Comparison of ENCODE assay signal across 38 cellular contexts in the genomic region with DNA sequence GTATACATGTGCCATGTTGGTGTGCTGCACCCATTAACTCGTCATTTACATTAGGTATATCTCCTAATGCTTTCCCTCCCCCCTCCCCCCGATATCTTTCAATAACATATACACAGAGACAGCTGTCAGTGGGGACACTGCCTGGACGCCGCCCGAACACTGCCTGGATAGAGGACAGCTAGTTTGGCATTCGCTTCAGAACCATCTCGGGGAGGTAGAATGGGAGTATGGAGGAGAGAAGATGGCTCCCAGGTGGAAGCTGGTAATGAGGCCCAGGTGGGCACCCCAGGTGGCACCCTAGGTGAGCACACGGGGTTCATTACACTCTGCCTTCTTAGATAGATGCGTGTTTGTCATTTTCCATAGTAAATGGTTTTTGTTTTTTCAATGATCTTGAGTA. TPM values are rescaled to one million over a fixed set of nuclear protein-coding genes. Genes with fewer than 3 reads are reported as not detected.
"Had no signal": no experiment of that assay in that cellular context is flagged by ENCODE, and none has a peak within 500 bp of the region (broad histone marks: within the 10 kb centered on the region; RNA-seq: fewer than 3 reads in every experiment).

No MANE protein-coding gene starts in this region.

- H3K27ac Mint-ChIP-seq: activated B cell treated with CpG ODN at 0.5 μM for 24 hours; activated CD4-positive, alpha-beta memory T cell treated with anti-CD3 and anti-CD28 coated beads for 36 hours; activated CD4-positive, alpha-beta T cell treated with anti-CD3 and anti-CD28 coated beads, Interleukin-2, amount 10 ng/mL, durations not matched to agents 24 days and 14 days; activated CD8-positive, alpha-beta T cell treated with anti-CD3 and anti-CD28 coated beads for 36 hours; activated naive CD4-positive, alpha-beta T cell treated with anti-CD3 and anti-CD28 coated beads for 36 hours; activated naive CD4-positive, alpha-beta T cell treated with anti-CD3 and anti-CD28 coated beads, Interleukin-2, amount 50 U/mL, for 72 hours; activated naive CD8-positive, alpha-beta T cell treated with anti-CD3 and anti-CD28 coated beads for 36 hours; activated T-cell treated with anti-CD3 and anti-CD28 coated beads, Interleukin-2, amount 50 U/mL, for 72 hours; activated T-helper 1 cell treated with anti-CD3 and anti-CD28 coated beads, Interleukin-12 subunit alpha, Interleukin-12 subunit beta, Interleukin-2, Interleukin-4 antibody, amounts not matched to agents 30 ng/mL and 10 ng/mL and 1 ng/mL, durations not matched to agents 14 hours and 24 hours and 36 hours; activated T-helper 17 cell treated with anti-CD3 and anti-CD28 coated beads, Interleukin-2, amount 50 U/mL, for 72 hours; T-helper 1 cell treated with Interleukin-12 subunit alpha and Interleukin-12 subunit beta and Interleukin-4 antibody, amounts not matched to agents 30 μg/mL and 1 μg/mL, for 36 hours; T-helper 2 cell treated with Interferon-gamma antibody and Interleukin-4, amounts not matched to agents 5 μg/mL and 100 μg/mL, for 36 hours had no signal

- H3K4me1 Mint-ChIP-seq: activated B cell treated with CpG ODN at 0.5 μM for 24 hours; activated CD4-positive, alpha-beta T cell treated with anti-CD3 and anti-CD28 coated beads, Interleukin-2, amount 10 ng/mL, durations not matched to agents 24 days and 14 days; activated naive CD8-positive, alpha-beta T cell treated with anti-CD3 and anti-CD28 coated beads for 36 hours; activated T-helper 17 cell treated with anti-CD3 and anti-CD28 coated beads, Interleukin-2, amount 50 U/mL, for 72 hours; central memory CD8-positive, alpha-beta T cell had no signal

- H3K36me3 Mint-ChIP-seq: activated CD4-positive, alpha-beta memory T cell treated with anti-CD3 and anti-CD28 coated beads for 36 hours; activated naive CD4-positive, alpha-beta T cell treated with anti-CD3 and anti-CD28 coated beads, Interleukin-2, amount 50 U/mL, for 72 hours; activated naive CD8-positive, alpha-beta T cell treated with anti-CD3 and anti-CD28 coated beads for 36 hours; brain had no signal

- H3K4me3 ChIP-seq: adrenal gland, ascending aorta, cardiac muscle cell had no signal

- H3K27me3 ChIP-seq: adrenal gland, ascending aorta, cardiac muscle cell had no signal

- DNase-seq: activated B cell treated with CpG ODN at 0.5 μM for 24 hours; activated CD4-positive, alpha-beta memory T cell treated with anti-CD3 and anti-CD28 coated beads for 36 hours; activated CD4-positive, alpha-beta T cell treated with anti-CD3 and anti-CD28 coated beads for 4 hours; activated CD4-positive, alpha-beta T cell treated with anti-CD3 and anti-CD28 coated beads, Interleukin-2, amount 10 ng/mL, durations not matched to agents 24 days and 14 days; activated CD4-positive, alpha-beta T cell treated with anti-CD3 and anti-CD28 coated beads, Interleukin-2, amount 50 U/mL, for 1 hour; activated CD4-positive, alpha-beta T cell treated with anti-CD3 and anti-CD28 coated beads, Interleukin-2, amount 50 U/mL, for 4 hours; activated CD4-positive, CD25-positive, alpha-beta regulatory T cell treated with anti-CD3 and anti-CD28 coated beads, Interleukin-2, amount 50 U/mL, for 72 hours; activated CD8-positive, alpha-beta memory T cell treated with anti-CD3 and anti-CD28 coated beads, Interleukin-2, amount 50 U/mL, for 4 hours; activated CD8-positive, alpha-beta T cell treated with anti-CD3 and anti-CD28 coated beads for 36 hours; activated effector memory CD4-positive, alpha-beta T cell treated with anti-CD3 and anti-CD28 coated beads, Interleukin-2, amount 50 U/mL, for 16 hours; activated gamma-delta T cell treated with Interleukin-2 at 50 U/mL for 16 hours; activated naive CD4-positive, alpha-beta T cell; activated naive CD4-positive, alpha-beta T cell treated with anti-CD3 and anti-CD28 coated beads for 36 hours; activated naive CD4-positive, alpha-beta T cell treated with anti-CD3 and anti-CD28 coated beads, Interleukin-2, amount 50 U/mL, for 16 hours; activated naive CD8-positive, alpha-beta T cell treated with anti-CD3 and anti-CD28 coated beads for 36 hours; activated T-cell treated with anti-CD3 and anti-CD28 coated beads for 4 hours; activated T-cell treated with anti-CD3 and anti-CD28 coated beads, Interleukin-2, amount 50 U/mL, for 1 hour; activated T-cell treated with anti-CD3 and anti-CD28 coated beads, Interleukin-2, amount 50 U/mL, for 4 hours; activated T-cell treated with anti-CD3 and anti-CD28 coated beads, Interleukin-2, amount 50 U/mL, for 72 hours; adrenal gland; amniotic stem cell; caudate nucleus; cerebellar nuclear complex; T-helper 1 cell; T-helper 2 cell; T-helper 9 cell had no signal

- ATAC-seq: activated CD8-positive, alpha-beta T cell treated with anti-CD3 and anti-CD28 coated beads for 36 hours; activated naive CD4-positive, alpha-beta T cell treated with anti-CD3 and anti-CD28 coated beads, Interleukin-2, amount 50 U/mL, for 72 hours; activated T-cell treated with anti-CD3 and anti-CD28 coated beads, Interleukin-2, amount 50 U/mL, for 4 hours; activated T-cell treated with anti-CD3 and anti-CD28 coated beads, Interleukin-2, amount 50 U/mL, for 72 hours; activated T-helper 17 cell treated with anti-CD3 and anti-CD28 coated beads, Interleukin-2, amount 50 U/mL, for 72 hours had no signal

- H3K27ac ChIP-seq: adrenal gland, ascending aorta, cardiac muscle cell, VCaP had no signal

- H3K9me3 Mint-ChIP-seq: activated B cell treated with CpG ODN at 0.5 μM for 24 hours; activated CD4-positive, alpha-beta memory T cell treated with anti-CD3 and anti-CD28 coated beads for 36 hours; activated CD4-positive, alpha-beta T cell treated with anti-CD3 and anti-CD28 coated beads, Interleukin-2, amount 10 ng/mL, durations not matched to agents 24 days and 14 days; activated CD8-positive, alpha-beta T cell treated with anti-CD3 and anti-CD28 coated beads for 36 hours; activated naive CD4-positive, alpha-beta T cell treated with anti-CD3 and anti-CD28 coated beads for 36 hours; activated naive CD4-positive, alpha-beta T cell treated with anti-CD3 and anti-CD28 coated beads, Interleukin-2, amount 50 U/mL, for 72 hours; activated naive CD8-positive, alpha-beta T cell treated with anti-CD3 and anti-CD28 coated beads for 36 hours; activated T-cell treated with anti-CD3 and anti-CD28 coated beads, Interleukin-2, amount 50 U/mL, for 4 hours; activated T-cell treated with anti-CD3 and anti-CD28 coated beads, Interleukin-2, amount 50 U/mL, for 72 hours; activated T-helper 1 cell treated with anti-CD3 and anti-CD28 coated beads, Interleukin-12 subunit alpha, Interleukin-12 subunit beta, Interleukin-2, Interleukin-4 antibody, amounts not matched to agents 30 ng/mL and 10 ng/mL and 1 ng/mL, durations not matched to agents 14 hours and 24 hours and 36 hours; activated T-helper 17 cell treated with anti-CD3 and anti-CD28 coated beads, Interleukin-2, amount 50 U/mL, for 72 hours; central memory CD8-positive, alpha-beta T cell; T-helper 1 cell treated with Interleukin-12 subunit alpha and Interleukin-12 subunit beta and Interleukin-4 antibody, amounts not matched to agents 30 μg/mL and 1 μg/mL, for 36 hours; T-helper 2 cell treated with Interferon-gamma antibody and Interleukin-4, amounts not matched to agents 5 μg/mL and 100 μg/mL, for 36 hours had no signal

- H3K9me3 ChIP-seq: adrenal gland, ascending aorta had no signal

- H3K4me3 Mint-ChIP-seq: activated B cell treated with CpG ODN at 0.5 μM for 24 hours; activated CD4-positive, alpha-beta memory T cell treated with anti-CD3 and anti-CD28 coated beads for 36 hours; activated CD4-positive, alpha-beta T cell treated with anti-CD3 and anti-CD28 coated beads, Interleukin-2, amount 10 ng/mL, durations not matched to agents 24 days and 14 days; activated CD8-positive, alpha-beta T cell treated with anti-CD3 and anti-CD28 coated beads for 36 hours; activated naive CD4-positive, alpha-beta T cell treated with anti-CD3 and anti-CD28 coated beads for 36 hours; activated naive CD8-positive, alpha-beta T cell treated with anti-CD3 and anti-CD28 coated beads for 36 hours; activated T-cell treated with anti-CD3 and anti-CD28 coated beads, Interleukin-2, amount 50 U/mL, for 4 hours; activated T-cell treated with anti-CD3 and anti-CD28 coated beads, Interleukin-2, amount 50 U/mL, for 72 hours; activated T-helper 1 cell treated with anti-CD3 and anti-CD28 coated beads, Interleukin-12 subunit alpha, Interleukin-12 subunit beta, Interleukin-2, Interleukin-4 antibody, amounts not matched to agents 30 ng/mL and 10 ng/mL and 1 ng/mL, durations not matched to agents 14 hours and 24 hours and 36 hours; activated T-helper 17 cell treated with anti-CD3 and anti-CD28 coated beads, Interleukin-2, amount 50 U/mL, for 72 hours; brain; central memory CD8-positive, alpha-beta T cell; T-helper 1 cell treated with Interleukin-12 subunit alpha and Interleukin-12 subunit beta and Interleukin-4 antibody, amounts not matched to agents 30 μg/mL and 1 μg/mL, for 36 hours; T-helper 2 cell treated with Interferon-gamma antibody and Interleukin-4, amounts not matched to agents 5 μg/mL and 100 μg/mL, for 36 hours had no signal

- H3K36me3 ChIP-seq: adrenal gland, ascending aorta, cardiac muscle cell had no signal

RNA-seq across cellular contexts. Expression of a gene that starts 23.8 kb away (rescaled TPM):
- total RNA-seq: activated B cell treated with CpG ODN at 0.5 μM for 24 hours; activated CD4-positive, alpha-beta T cell treated with anti-CD3 and anti-CD28 coated beads, Interleukin-2, amount 10 ng/mL, durations not matched to agents 24 days and 14 days; activated CD8-positive, alpha-beta memory T cell treated with anti-CD3 and anti-CD28 coated beads for 36 hours; activated T-cell treated with anti-CD3 and anti-CD28 coated beads, Interleukin-2, amount 50 U/mL, for 4 hours; activated T-helper 1 cell treated with anti-CD3 and anti-CD28 coated beads, Interleukin-12 subunit alpha, Interleukin-12 subunit beta, Interleukin-2, Interleukin-4 antibody, amounts not matched to agents 30 ng/mL and 10 ng/mL and 1 ng/mL, durations not matched to agents 14 hours and 24 hours and 36 hours; ascending aorta; bronchial epithelial cell had no signal
